Comparison of ENCODE assay signal across 33 cellular contexts in genomic region chr18:80177128-80177527, GRCh38.
"Had no signal": no experiment of that assay in that cellular context is flagged by ENCODE, and none has a peak within 500 bp of the region (broad histone marks: within the 10 kb centered on the region; RNA-seq: fewer than 3 reads in every experiment).

No MANE protein-coding gene starts in this region.

- H3K27me3 ChIP-seq: cardiac muscle cell, foreskin keratinocyte, sigmoid colon, vagina had no signal

- FAIRE-seq: islet of Langerhans, small intestine had no signal

- H3K27me3 Mint-ChIP-seq: type B pancreatic cell had no signal

- DNase-seq: activated CD4-positive, alpha-beta memory T cell treated with anti-CD3 and anti-CD28 coated beads, Interleukin-2, amount 10 ng/mL, durations not matched to agents 7 days and 5 days; activated CD4-positive, alpha-beta T cell treated with anti-CD3 and anti-CD28 coated beads for 1 hour; activated CD4-positive, alpha-beta T cell treated with anti-CD3 and anti-CD28 coated beads, Interleukin-2, amount 10 ng/mL, durations not matched to agents 7 days and 5 days; activated CD8-positive, alpha-beta memory T cell treated with anti-CD3 and anti-CD28 coated beads, Interleukin-2, amount 50 U/mL, for 48 hours; activated gamma-delta T cell treated with Interleukin-2 at 50 U/mL for 16 hours; activated naive CD4-positive, alpha-beta T cell treated with anti-CD3 and anti-CD28 coated beads, Interleukin-2, amount 50 U/mL, for 16 hours; activated T-cell treated with anti-CD3 and anti-CD28 coated beads, Interleukin-2, amount 50 U/mL, for 4 hours; anterior cingulate cortex; endodermal cell; foreskin keratinocyte; left ventricle myocardium inferior; mammary epithelial cell; naive B cell; occipital lobe; psoas muscle; sigmoid colon; small intestine; stimulated activated CD4-positive, alpha-beta T cell treated with anti-CD3 and anti-CD28 coated beads, Interleukin-4, amount 100 ng/mL, for 24 hours; stimulated activated naive CD8-positive, alpha-beta T cell treated with anti-CD3 and anti-CD28 coated beads, Interleukin-15, amount 100 ng/mL, for 72 hours; substantia nigra; T-helper 17 cell; T1000 had no signal

- ATAC-seq: activated T-cell treated with anti-CD3 and anti-CD28 coated beads, Interleukin-2, amount 50 U/mL, for 4 hours; activated T-helper 17 cell treated with anti-CD3 and anti-CD28 coated beads, Interleukin-2, amount 50 U/mL, for 72 hours; esophagus mucosa; foreskin keratinocyte; psoas muscle; stimulated activated effector memory CD8-positive, alpha-beta T cell treated with anti-CD3 and anti-CD28 coated beads, Interleukin-12 subunit alpha, Interleukin-12 subunit beta, amount 100 ng/mL, for 72 hours; stimulated activated naive CD8-positive, alpha-beta T cell treated with anti-CD3 and anti-CD28 coated beads, Interleukin-15, amount 100 ng/mL, for 72 hours; T-helper 17 cell had no signal

- H3K4me3 Mint-ChIP-seq: activated CD4-positive, alpha-beta memory T cell treated with anti-CD3 and anti-CD28 coated beads, Interleukin-2, amount 10 ng/mL, durations not matched to agents 7 days and 5 days; activated CD4-positive, alpha-beta T cell treated with anti-CD3 and anti-CD28 coated beads, Interleukin-2, amount 10 ng/mL, durations not matched to agents 7 days and 5 days; activated T-cell treated with anti-CD3 and anti-CD28 coated beads, Interleukin-2, amount 50 U/mL, for 4 hours; activated T-helper 17 cell treated with anti-CD3 and anti-CD28 coated beads, Interleukin-2, amount 50 U/mL, for 72 hours; dendritic cell treated with granulocyte-macrophage colony-stimulating factor and Interleukin-4, amounts not matched to agents 40 ng/mL and 50 ng/mL, for 4 days; endodermal cell; mesothelial cell of epicardium; neural crest cell; stimulated activated effector memory CD8-positive, alpha-beta T cell treated with anti-CD3 and anti-CD28 coated beads, Interleukin-12 subunit alpha, Interleukin-12 subunit beta, amount 100 ng/mL, for 72 hours; stimulated activated naive CD8-positive, alpha-beta T cell treated with anti-CD3 and anti-CD28 coated beads, Interleukin-15, amount 100 ng/mL, for 72 hours; T-helper 17 cell had no signal

- H3K36me3 Mint-ChIP-seq: mesothelial cell of epicardium, naive B cell, type B pancreatic cell had no signal

- H3K4me3 ChIP-seq: cardiac muscle cell, left ventricle myocardium inferior, psoas muscle, sigmoid colon, vagina had no signal

- H3K4me1 ChIP-seq: left ventricle myocardium inferior, psoas muscle had no signal

- H3K36me3 ChIP-seq: cardiac muscle cell, left ventricle myocardium inferior, sigmoid colon, vagina had no signal

- H3K27ac Mint-ChIP-seq: activated CD4-positive, alpha-beta memory T cell treated with anti-CD3 and anti-CD28 coated beads, Interleukin-2, amount 10 ng/mL, durations not matched to agents 7 days and 5 days; activated CD4-positive, alpha-beta T cell treated with anti-CD3 and anti-CD28 coated beads, Interleukin-2, amount 10 ng/mL, durations not matched to agents 7 days and 5 days; activated T-helper 17 cell treated with anti-CD3 and anti-CD28 coated beads, Interleukin-2, amount 50 U/mL, for 72 hours; dendritic cell treated with granulocyte-macrophage colony-stimulating factor and Interleukin-4, amounts not matched to agents 40 ng/mL and 50 ng/mL, for 4 days; endodermal cell; naive B cell; stimulated activated effector memory CD8-positive, alpha-beta T cell treated with anti-CD3 and anti-CD28 coated beads, Interleukin-12 subunit alpha, Interleukin-12 subunit beta, amount 100 ng/mL, for 72 hours; stimulated activated naive CD8-positive, alpha-beta T cell treated with anti-CD3 and anti-CD28 coated beads, Interleukin-15, amount 100 ng/mL, for 72 hours; type B pancreatic cell had no signal

- H3K4me1 Mint-ChIP-seq: endodermal cell had no signal

- H3K27ac ChIP-seq: cardiac muscle cell, left ventricle myocardium inferior, parathyroid adenoma, psoas muscle, vagina had no signal

- H3K9me3 ChIP-seq: left ventricle myocardium inferior, psoas muscle, sigmoid colon, vagina had no signal

- H3K9me3 Mint-ChIP-seq: activated CD4-positive, alpha-beta memory T cell treated with anti-CD3 and anti-CD28 coated beads, Interleukin-2, amount 10 ng/mL, durations not matched to agents 7 days and 5 days; activated CD4-positive, alpha-beta T cell treated with anti-CD3 and anti-CD28 coated beads, Interleukin-2, amount 10 ng/mL, durations not matched to agents 7 days and 5 days; activated T-cell treated with anti-CD3 and anti-CD28 coated beads, Interleukin-2, amount 50 U/mL, for 4 hours; activated T-helper 17 cell treated with anti-CD3 and anti-CD28 coated beads, Interleukin-2, amount 50 U/mL, for 72 hours; dendritic cell treated with granulocyte-macrophage colony-stimulating factor and Interleukin-4, amounts not matched to agents 40 ng/mL and 50 ng/mL, for 4 days; endodermal cell; mesothelial cell of epicardium; neural crest cell; stimulated activated effector memory CD8-positive, alpha-beta T cell treated with anti-CD3 and anti-CD28 coated beads, Interleukin-12 subunit alpha, Interleukin-12 subunit beta, amount 100 ng/mL, for 72 hours; stimulated activated naive CD8-positive, alpha-beta T cell treated with anti-CD3 and anti-CD28 coated beads, Interleukin-15, amount 100 ng/mL, for 72 hours; type B pancreatic cell had no signal
